In the genomic region with DNA sequence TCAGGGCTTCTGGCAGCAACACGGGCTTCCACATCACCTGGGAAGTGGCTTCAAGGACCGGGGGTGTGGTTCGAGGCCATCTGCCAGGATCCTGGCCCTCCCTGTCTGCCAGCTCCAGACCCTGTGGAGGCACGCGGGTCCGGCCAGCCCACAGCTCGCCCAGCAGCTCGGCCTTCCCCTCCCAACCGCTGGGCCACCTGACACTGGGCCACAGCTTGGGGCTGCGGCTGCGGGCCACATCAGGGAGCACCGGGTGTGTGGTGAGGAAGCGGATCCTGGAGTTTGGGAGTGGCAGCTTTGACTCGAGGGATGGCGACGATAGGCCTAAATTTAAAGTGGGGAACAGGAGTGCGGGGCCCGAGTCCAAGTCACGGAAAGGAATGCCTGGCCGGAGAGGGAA, we compare ENCODE assay signal across 9 cellular contexts. TPM values are rescaled to one million over a fixed set of nuclear protein-coding genes. Genes with fewer than 3 reads are reported as not detected.
DNase-seq lines count a peak whose midpoint lies in the region; ATAC-seq and TF ChIP-seq lines count a peak whose summit lies in the region.
"Had no signal": no experiment of that assay in that cellular context is flagged by ENCODE, and none has a peak within 500 bp of the region (broad histone marks: within the 10 kb centered on the region; RNA-seq: fewer than 3 reads in every experiment).

No MANE protein-coding gene starts in this region.

- no peak overlapping the region for H3K27ac ChIP-seq in effector memory CD4-positive, alpha-beta T cell (ENCODE audit: insufficient read depth, low read length, poor library complexity, severe bottlenecking)
- H3K27ac ChIP-seq in uterus: peak overlapping the region; percentile 68 to 69

- H3K27me3 ChIP-seq in effector memory CD4-positive, alpha-beta T cell (replicated peaks; ENCODE audit: control insufficient read depth, insufficient read depth, low read length, poor library complexity, severe bottlenecking): peaks cover 3% of the 10 kb centered on the region
- H3K27me3 ChIP-seq in mucosa of stomach (ENCODE audit: control insufficient read depth, insufficient read depth, low read length) (peaks cover 10% of the 10 kb centered on the region), uterus (no peaks in the 10 kb centered on the region)

- TF ChIP-seq CTCF in uterus (IDR thresholded peaks at IDR 0.05): no peak

- intact Hi-C loops in Right ventricle myocardium superior (cut with DNase I) (no loop called here), cardiac septum (cut with DNase I) (no loop called here), uterus (cut with DNase I; ENCODE audit: low total_unique reads) (no loop called here)

- no peaks in the 10 kb centered on the region for H3K36me3 ChIP-seq in effector memory CD4-positive, alpha-beta T cell (ENCODE audit: control insufficient read depth, insufficient read depth, low read length)
- no peaks in the 10 kb centered on the region for H3K36me3 ChIP-seq in mucosa of stomach (ENCODE audit: control insufficient read depth, insufficient read depth, low read length)
- H3K36me3 ChIP-seq in uterus: no peaks in the 10 kb centered on the region

- H3K4me1 ChIP-seq in effector memory CD4-positive, alpha-beta T cell (ENCODE audit: control insufficient read depth, insufficient read depth, low read length, poor library complexity, severe bottlenecking): peaks cover 14% of the 10 kb centered on the region
- H3K4me1 ChIP-seq in mucosa of stomach (ENCODE audit: control insufficient read depth, insufficient read depth, low read length) (peaks cover 32% of the 10 kb centered on the region), uterus (peaks cover 0 to 5% of the 10 kb centered on the region in 2 donors)

- TF ChIP-seq POLR2A in uterus (IDR thresholded peaks at IDR 0.05): no peak

- H3K4me3 ChIP-seq in effector memory CD4-positive, alpha-beta T cell (ENCODE audit: insufficient read depth, low read depth, low read length, poor library complexity, severe bottlenecking): peak overlapping the region; percentile 22
- H3K4me3 ChIP-seq in mucosa of stomach (ENCODE audit: low read length) (peak overlapping the region; percentile 38), uterus (peak overlapping the region; percentile 48 to 65)

- ATAC-seq in Right ventricle myocardium superior (ENCODE audit: poor library complexity) (peak; percentile 22), HG03571 (IDR thresholded peaks at IDR 0.05; ENCODE audit: unreplicated experiment) (no peak)

- H3K9me3 ChIP-seq in effector memory CD4-positive, alpha-beta T cell (ENCODE audit: control insufficient read depth, low read length): no peaks in the 10 kb centered on the region
- no peaks in the 10 kb centered on the region for H3K9me3 ChIP-seq in mucosa of stomach (ENCODE audit: control insufficient read depth, low read length)
- no peaks in the 10 kb centered on the region for H3K9me3 ChIP-seq in uterus

- peak overlapping the region; percentile 76 for H3K9ac ChIP-seq in mucosa of stomach (ENCODE audit: low read length)

- DNase-seq in Right ventricle myocardium superior: no peak
- DNase-seq in cardiac septum (ENCODE audit: low spot score): no peak
- DNase-seq in effector memory CD4-positive, alpha-beta T cell: no peak
- peak in 1 of 2 donors; percentile 28 for DNase-seq in uterus
- no peak for DNase-seq in islet precursor cell
- DNase-seq in activated gamma-delta T cell (lab: John Stamatoyannopoulos, UW): no peak
- DNase-seq: NCI-H2029 treated with DMSO at 0.1 percent for 48 hours had no signal

RNA-seq across cellular contexts. Expression of a gene that starts 6.9 kb away (rescaled TPM):
- total RNA-seq in Right ventricle myocardium superior: 0.62 TPM
- total RNA-seq in cardiac septum: 1.1 TPM
- 1 to 10 TPM in 3 of 4 donors, not detected in 1; 2.1 to 5.7 (median 2.9) TPM for total RNA-seq in uterus

RNA-seq across cellular contexts. Expression of a gene that starts 7.1 kb away (rescaled TPM):
- total RNA-seq in Right ventricle myocardium superior (2.2 TPM), cardiac septum (2.6 TPM), uterus (10 to 100 TPM in 3 of 4 donors, not detected in 1; 12.3 to 19.7 (median 16.3) TPM)

RNA-seq across cellular contexts. Expression of a gene that starts 27.3 kb away (rescaled TPM):
- 17.8 TPM for total RNA-seq in Right ventricle myocardium superior
- 18.5 TPM for total RNA-seq in cardiac septum
- total RNA-seq in uterus: 10 to 100 TPM in 2 of 4 donors, 1 to 10 TPM in 2; 9.8 to 36.3 (median 12.0) TPM

RNA-seq across cellular contexts. Expression of a gene that starts 34.4 kb away (rescaled TPM):
- 149 TPM for total RNA-seq in Right ventricle myocardium superior
- total RNA-seq in cardiac septum: 233 TPM
- total RNA-seq in uterus: 100 to 1,000 TPM in 2 of 4 donors, 10 to 100 TPM in 2; 48.2 to 140 (median 95.0) TPM

RNA-seq across cellular contexts. Expression of a gene that starts 40.4 kb away (rescaled TPM):
- total RNA-seq in Right ventricle myocardium superior (19.6 TPM), cardiac septum (18.0 TPM), uterus (10 to 100 TPM; 28.5 to 63.3 (median 48.0) TPM)
